Comparison of ENCODE assay signal across 8 cellular contexts in genomic region chr2:15636972-15637785, GRCh38. TPM values are rescaled to one million over a fixed set of nuclear protein-coding genes. Genes with fewer than 3 reads are reported as not detected.
DNase-seq lines count a peak whose midpoint lies in the region; ATAC-seq lines count a peak whose summit lies in the region.

No MANE protein-coding gene starts in this region.

- intact Hi-C loops in Right ventricle myocardium superior (cut with DNase I), result loop anchor here (5.0 to 10.0 kb wide), 2 partner anchors 278 to 970 kb away; no protein-coding TSS in a partner anchor

- DNase-seq in ELF-1 (ENCODE audit: low read depth, low spot score) (peak; percentile 77), HS-27A (ENCODE audit: low read depth) (peak; percentile 56), RPMI7951 (ENCODE audit: low read depth) (peak; percentile 57), Right ventricle myocardium superior (peak; percentile 72), pulmonary artery endothelial cell (ENCODE audit: low read depth, low spot score) (peak; percentile 47), OCI-M2 (lab: John Stamatoyannopoulos, UW; ENCODE audit: unreplicated experiment) (no peak)
- peak; percentile 55 for DNase-seq in activated naive CD4-positive, alpha-beta T cell treated with anti-CD3 and anti-CD28 coated beads, Interleukin-2, amount 50 U/mL, for 16 hours

- ATAC-seq in GM21390 (IDR thresholded peaks at IDR 0.05; ENCODE audit: unreplicated experiment) (peak; percentile 91), Right ventricle myocardium superior (ENCODE audit: poor library complexity) (peak; percentile 92)

RNA-seq across cellular contexts. Expression of gene DDX1, which starts 45.5 kb away (rescaled TPM):
- total RNA-seq in RPMI7951 (2014; rRNA removed; shearing (Covaris generic)), result 83.1 and 102 TPM in 2 replicates
- total RNA-seq in Right ventricle myocardium superior (155 TPM), pulmonary artery endothelial cell (88.5 and 99.0 TPM in 2 replicates)
